25 cellular contexts compared by ENCODE assay signal in the genomic region with DNA sequence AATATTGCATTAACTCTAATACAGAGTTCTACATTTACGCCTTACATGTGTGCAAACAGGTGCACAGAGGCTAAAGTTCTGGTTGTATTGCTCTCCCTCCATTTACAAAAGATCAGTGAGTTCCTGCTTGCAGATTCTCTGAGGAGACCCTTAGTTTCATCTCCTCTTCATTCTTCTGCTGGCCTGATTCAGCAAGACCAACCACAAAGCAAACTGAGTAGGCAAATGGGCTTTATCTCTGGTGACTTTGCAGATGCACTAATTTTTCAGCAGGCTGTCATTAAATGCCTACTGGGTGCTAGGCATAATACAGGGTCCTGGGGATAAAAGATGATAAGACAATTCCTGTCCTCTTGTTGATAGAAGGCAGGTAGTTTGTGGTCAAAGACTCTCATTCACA. TPM values are rescaled to one million over a fixed set of nuclear protein-coding genes. Genes with fewer than 3 reads are reported as not detected.
"Had no signal": no experiment of that assay in that cellular context is flagged by ENCODE, and none has a peak within 500 bp of the region (broad histone marks: within the 10 kb centered on the region; RNA-seq: fewer than 3 reads in every experiment).

No MANE protein-coding gene starts in this region.

- ATAC-seq: left colon; naive thymus-derived CD8-positive, alpha-beta T cell; right cardiac atrium; stimulated activated naive B cell treated with anti-CD40 and anti-IgM and Interleukin-4, amounts not matched to agents 10 μg/mL and 1 μg/mL and 100 μg/mL, for 72 hours; stimulated activated naive CD8-positive, alpha-beta T cell treated with anti-CD3 and anti-CD28 coated beads, Interleukin-15, Interleukin-2, amounts not matched to agents 100 U/mL and 50 U/mL, for 24 hours had no signal

- H3K9me3 ChIP-seq: left lung, lower lobe of right lung, pancreas, prostate gland, stomach, testis, thyroid gland, transverse colon, upper lobe of left lung, vagina had no signal

- H3K4me3 ChIP-seq: hepatocyte, left lung, lower lobe of right lung, pancreas, prostate gland, skin epidermis, stomach, testis, thyroid gland, transverse colon, upper lobe of left lung, vagina had no signal

- FAIRE-seq: keratinocyte, pancreas had no signal

- DNase-seq: left colon; left lung; lower lobe of right lung; naive thymus-derived CD8-positive, alpha-beta T cell; nucleus accumbens; pancreas; posterior cingulate gyrus; retina; right cardiac atrium; stimulated activated CD4-positive, alpha-beta T cell treated with anti-CD3 and anti-CD28 coated beads, Interleukin-12 subunit alpha, Interleukin-12 subunit beta, amount 100 ng/mL, for 4 hours; stimulated activated CD4-positive, alpha-beta T cell treated with anti-CD3 and anti-CD28 coated beads, Interleukin-15, amount 100 ng/mL, for 24 hours; stimulated activated CD4-positive, alpha-beta T cell treated with anti-CD3 and anti-CD28 coated beads, Interleukin-2, amount 100 ng/mL, for 24 hours; stimulated activated CD4-positive, alpha-beta T cell treated with anti-CD3 and anti-CD28 coated beads, Interleukin-4, amount 100 ng/mL, for 1 hour; stimulated activated naive B cell treated with anti-CD40 and anti-IgM and Interleukin-4, amounts not matched to agents 10 μg/mL and 1 μg/mL and 100 μg/mL, for 72 hours; stimulated activated naive CD8-positive, alpha-beta T cell treated with anti-CD3 and anti-CD28 coated beads, Interleukin-15, Interleukin-2, amounts not matched to agents 100 U/mL and 50 U/mL, for 24 hours; stomach; testis; thyroid gland; transverse colon; upper lobe of left lung had no signal

- H3K27ac ChIP-seq: hepatocyte, pancreas, prostate gland, skin epidermis, testis, thyroid gland, transverse colon, vagina had no signal

- H3K4me1 ChIP-seq: prostate gland, testis, transverse colon had no signal

- H3K36me3 ChIP-seq: left lung, lower lobe of right lung, pancreas, prostate gland, stomach, thyroid gland, transverse colon, upper lobe of left lung, vagina had no signal

RNA-seq across cellular contexts. Expression of a gene that starts 56.4 kb away (rescaled TPM):
- total RNA-seq: naive thymus-derived CD8-positive, alpha-beta T cell had no signal
- polyA plus RNA-seq: naive thymus-derived CD8-positive, alpha-beta T cell had no signal
